26 cellular contexts compared by ENCODE assay signal in the genomic region with DNA sequence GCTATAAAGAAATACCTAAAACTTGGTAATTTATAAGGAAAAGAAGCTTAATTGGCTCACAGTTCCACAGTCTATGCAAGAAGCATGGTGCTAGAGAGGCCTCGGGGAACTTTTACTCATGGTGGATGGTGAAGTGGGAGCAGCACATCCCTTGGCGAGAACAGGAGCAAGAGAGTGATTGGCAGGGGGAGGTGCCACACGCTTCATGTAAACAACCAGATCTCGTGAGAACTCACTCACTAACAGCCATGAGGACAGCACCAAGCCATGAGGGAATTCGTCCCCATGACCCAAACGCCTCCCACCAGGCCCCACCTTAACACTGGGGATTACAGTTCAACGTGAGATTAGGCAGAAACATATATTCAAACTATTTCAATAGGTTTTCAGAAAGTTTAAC. TPM values are rescaled to one million over a fixed set of nuclear protein-coding genes. Genes with fewer than 3 reads are reported as not detected.
"Had no signal": no experiment of that assay in that cellular context is flagged by ENCODE, and none has a peak within 500 bp of the region (broad histone marks: within the 10 kb centered on the region; RNA-seq: fewer than 3 reads in every experiment).

No MANE protein-coding gene starts in this region.

- H3K9me3 ChIP-seq: gastroesophageal sphincter, heart left ventricle, prostate gland, right atrium auricular region, thyroid gland had no signal

- H3K9me3 Mint-ChIP-seq: nephron, type B pancreatic cell had no signal

- H3K79me2 ChIP-seq: hepatocyte had no signal

- H3K4me1 ChIP-seq: foreskin keratinocyte, gastroesophageal sphincter, heart left ventricle, left lung, prostate gland, right atrium auricular region, thyroid gland had no signal

- H3K9ac ChIP-seq: neural progenitor cell had no signal

- H3K36me3 Mint-ChIP-seq: naive thymus-derived CD4-positive, alpha-beta T cell; type B pancreatic cell had no signal

- H3K27ac ChIP-seq: epithelial cell of prostate, foreskin keratinocyte, gastroesophageal sphincter, heart left ventricle, hepatocyte, left lung, neural progenitor cell, prostate gland, right atrium auricular region, thyroid gland had no signal

- H3K4me3 ChIP-seq: gastroesophageal sphincter, heart left ventricle, hepatocyte, left lung, neural progenitor cell, prostate gland, right atrium auricular region, smooth muscle cell, thyroid gland had no signal

- H3K27ac Mint-ChIP-seq: effector memory CD8-positive, alpha-beta T cell; naive thymus-derived CD4-positive, alpha-beta T cell; nephron; neural progenitor cell; stimulated activated naive CD8-positive, alpha-beta T cell treated with anti-CD3 and anti-CD28 coated beads, Interleukin-15, amount 100 ng/mL, for 72 hours; type B pancreatic cell had no signal

- H3K27me3 ChIP-seq: foreskin keratinocyte, hepatocyte, left lung, neural progenitor cell, right atrium auricular region, thyroid gland had no signal

- DNase-seq: cortex of kidney; effector memory CD8-positive, alpha-beta T cell; foreskin keratinocyte; heart left ventricle; left cardiac atrium; left lung; mesenchymal stem cell; midbrain; naive thymus-derived CD4-positive, alpha-beta T cell; nucleus accumbens; stimulated activated CD4-positive, alpha-beta T cell treated with anti-CD3 and anti-CD28 coated beads, Interleukin-12 subunit alpha, Interleukin-12 subunit beta, amount 100 ng/mL, for 4 hours; stimulated activated CD4-positive, alpha-beta T cell treated with anti-CD3 and anti-CD28 coated beads, Interleukin-1b, Interleukin-23, amount 100 ng/mL, for 48 hours; stimulated activated CD4-positive, alpha-beta T cell treated with anti-CD3 and anti-CD28 coated beads, Interleukin-4, amount 100 ng/mL, for 1 hour; stimulated activated CD8-positive, alpha-beta memory T cell treated with anti-CD3 and anti-CD28 coated beads, Interleukin-4, amount 100 ng/mL, for 48 hours; stimulated activated naive CD4-positive, alpha-beta T cell; stimulated activated naive CD8-positive, alpha-beta T cell treated with anti-CD3 and anti-CD28 coated beads, Interleukin-15, amount 100 ng/mL, for 72 hours; thyroid gland had no signal

- H3K4me3 Mint-ChIP-seq: effector memory CD8-positive, alpha-beta T cell; naive thymus-derived CD4-positive, alpha-beta T cell; nephron; neural progenitor cell; stimulated activated naive CD8-positive, alpha-beta T cell treated with anti-CD3 and anti-CD28 coated beads, Interleukin-15, amount 100 ng/mL, for 72 hours; type B pancreatic cell had no signal

- H3K27me3 Mint-ChIP-seq: effector memory CD8-positive, alpha-beta T cell; stimulated activated naive CD8-positive, alpha-beta T cell treated with anti-CD3 and anti-CD28 coated beads, Interleukin-15, amount 100 ng/mL, for 72 hours had no signal

- H2AFZ ChIP-seq: hepatocyte, neural progenitor cell had no signal

- H3K4me1 Mint-ChIP-seq: naive thymus-derived CD4-positive, alpha-beta T cell; nephron; stimulated activated naive CD8-positive, alpha-beta T cell treated with anti-CD3 and anti-CD28 coated beads, Interleukin-15, amount 100 ng/mL, for 72 hours had no signal

- H3K4me2 ChIP-seq: hepatocyte, neural progenitor cell, smooth muscle cell had no signal

- H3K36me3 ChIP-seq: gastroesophageal sphincter, heart left ventricle, left lung, neural progenitor cell, prostate gland, right atrium auricular region, thyroid gland had no signal

RNA-seq across cellular contexts. Expression of a gene that starts 28.0 kb away (rescaled TPM):
- polyA plus RNA-seq: naive thymus-derived CD4-positive, alpha-beta T cell had no signal
